Comparison of ENCODE assay signal across 25 cellular contexts in the genomic region with DNA sequence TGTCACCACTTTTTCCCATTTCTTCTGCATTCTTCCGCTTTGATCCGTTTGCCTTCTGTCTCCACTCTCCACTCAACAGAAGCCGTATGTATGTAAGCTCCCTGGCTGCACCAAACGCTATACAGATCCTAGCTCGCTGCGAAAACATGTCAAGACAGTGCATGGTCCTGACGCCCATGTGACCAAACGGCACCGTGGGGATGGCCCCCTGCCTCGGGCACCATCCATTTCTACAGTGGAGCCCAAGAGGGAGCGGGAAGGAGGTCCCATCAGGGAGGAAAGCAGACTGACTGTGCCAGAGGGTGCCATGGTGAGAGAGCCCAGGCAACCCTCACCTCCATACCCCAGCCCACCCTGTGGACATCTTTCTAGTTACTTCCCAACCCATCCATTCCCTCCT. TPM values are rescaled to one million over a fixed set of nuclear protein-coding genes. Genes with fewer than 3 reads are reported as not detected.
"Had no signal": no experiment of that assay in that cellular context is flagged by ENCODE, and none has a peak within 500 bp of the region (broad histone marks: within the 10 kb centered on the region; RNA-seq: fewer than 3 reads in every experiment).

No MANE protein-coding gene starts in this region.

- H3K27me3 Mint-ChIP-seq: activated CD4-positive, alpha-beta T cell treated with anti-CD3 and anti-CD28 coated beads, Interleukin-2, amount 10 ng/mL, durations not matched to agents 7 days and 5 days had no signal

- ATAC-seq: activated CD8-positive, alpha-beta T cell treated with anti-CD3 and anti-CD28 coated beads, Interleukin-2, amount 10 ng/mL, durations not matched to agents 7 days and 5 days; activated T-cell treated with anti-CD3 and anti-CD28 coated beads, Interleukin-2, amount 50 U/mL, for 72 hours; foreskin keratinocyte; lower lobe of right lung; right cardiac atrium had no signal

- H3K36me3 Mint-ChIP-seq: activated naive CD4-positive, alpha-beta T cell treated with anti-CD3 and anti-CD28 coated beads, Interleukin-2, amount 50 U/mL, for 72 hours; type B pancreatic cell had no signal

- H3K36me3 ChIP-seq: cardiac muscle cell, lower lobe of right lung, prostate gland had no signal

- H3K4me3 Mint-ChIP-seq: activated CD4-positive, alpha-beta T cell treated with anti-CD3 and anti-CD28 coated beads, Interleukin-2, amount 10 ng/mL, durations not matched to agents 7 days and 5 days; activated CD8-positive, alpha-beta T cell treated with anti-CD3 and anti-CD28 coated beads, Interleukin-2, amount 10 ng/mL, durations not matched to agents 7 days and 5 days; activated T-cell treated with anti-CD3 and anti-CD28 coated beads, Interleukin-2, amount 50 U/mL, for 72 hours; endodermal cell; type B pancreatic cell had no signal

- H3K9me3 Mint-ChIP-seq: activated CD4-positive, alpha-beta T cell treated with anti-CD3 and anti-CD28 coated beads, Interleukin-2, amount 10 ng/mL, durations not matched to agents 7 days and 5 days; activated naive CD4-positive, alpha-beta T cell treated with anti-CD3 and anti-CD28 coated beads, Interleukin-2, amount 50 U/mL, for 72 hours; activated T-cell treated with anti-CD3 and anti-CD28 coated beads, Interleukin-2, amount 50 U/mL, for 72 hours; endodermal cell; type B pancreatic cell had no signal

- DNase-seq: activated CD4-positive, alpha-beta T cell treated with anti-CD3 and anti-CD28 coated beads, Interleukin-2, amount 10 ng/mL, durations not matched to agents 7 days and 5 days; activated CD8-positive, alpha-beta T cell treated with anti-CD3 and anti-CD28 coated beads, Interleukin-2, amount 10 ng/mL, durations not matched to agents 7 days and 5 days; activated effector memory CD4-positive, alpha-beta T cell treated with anti-CD3 and anti-CD28 coated beads, Interleukin-2, amount 50 U/mL, for 16 hours; activated T-cell treated with anti-CD3 and anti-CD28 coated beads, Interleukin-2, amount 50 U/mL, for 72 hours; amygdala; endodermal cell; foreskin keratinocyte; hypothalamus; lower lobe of right lung; right cardiac atrium; SK-N-SH; stimulated activated CD4-positive, alpha-beta T cell treated with anti-CD3 and anti-CD28 coated beads, Interleukin-2, amount 100 ng/mL, for 48 hours; stomach; T-helper 1 cell; T1000 had no signal

- H3K27ac Mint-ChIP-seq: activated CD4-positive, alpha-beta T cell treated with anti-CD3 and anti-CD28 coated beads, Interleukin-2, amount 10 ng/mL, durations not matched to agents 7 days and 5 days; activated T-cell treated with anti-CD3 and anti-CD28 coated beads, Interleukin-2, amount 50 U/mL, for 72 hours; endodermal cell; type B pancreatic cell had no signal

- H3K9me3 ChIP-seq: lower lobe of right lung, prostate gland, SK-N-SH, stomach had no signal

- H3K4me3 ChIP-seq: cardiac muscle cell, lower lobe of right lung, prostate gland, stomach had no signal

- H3K4me1 ChIP-seq: foreskin keratinocyte, lower lobe of right lung, prostate gland had no signal

- H3K27ac ChIP-seq: cardiac muscle cell, foreskin keratinocyte, lower lobe of right lung, prostate gland, stomach had no signal

RNA-seq across cellular contexts. Expression of a gene that starts 8.3 kb away (rescaled TPM):
- total RNA-seq: epithelial cell of proximal tubule had no signal

RNA-seq across cellular contexts. Expression of a gene that starts 11.8 kb away (rescaled TPM):
- total RNA-seq: dermis microvascular lymphatic vessel endothelial cell, foreskin keratinocyte had no signal

RNA-seq across cellular contexts. Expression of a gene that starts 12.8 kb away (rescaled TPM):
- total RNA-seq: activated CD4-positive, alpha-beta T cell treated with anti-CD3 and anti-CD28 coated beads, Interleukin-2, amount 10 ng/mL, durations not matched to agents 7 days and 5 days; activated CD8-positive, alpha-beta T cell treated with anti-CD3 and anti-CD28 coated beads, Interleukin-2, amount 10 ng/mL, durations not matched to agents 7 days and 5 days; dermis microvascular lymphatic vessel endothelial cell; foreskin keratinocyte; lower lobe of right lung; prostate gland; right cardiac atrium; stomach; temporal lobe had no signal

RNA-seq across cellular contexts. Expression of a gene that starts 33.3 kb away (rescaled TPM):
- total RNA-seq: activated CD4-positive, alpha-beta T cell treated with anti-CD3 and anti-CD28 coated beads, Interleukin-2, amount 10 ng/mL, durations not matched to agents 7 days and 5 days; activated CD8-positive, alpha-beta T cell treated with anti-CD3 and anti-CD28 coated beads, Interleukin-2, amount 10 ng/mL, durations not matched to agents 7 days and 5 days; activated naive CD4-positive, alpha-beta T cell treated with anti-CD3 and anti-CD28 coated beads, Interleukin-2, amount 50 U/mL, for 72 hours; activated T-cell treated with anti-CD3 and anti-CD28 coated beads, Interleukin-2, amount 50 U/mL, for 72 hours; dermis microvascular lymphatic vessel endothelial cell; endodermal cell; epithelial cell of proximal tubule; fibroblast of lung; foreskin keratinocyte; lower lobe of right lung; osteoblast; right cardiac atrium; skeletal muscle tissue; temporal lobe had no signal
